In genomic region chr2:240819404-240820013, GRCh38 we compare ENCODE assay signal across 10 cellular contexts. TPM values are rescaled to one million over a fixed set of nuclear protein-coding genes. Genes with fewer than 3 reads are reported as not detected.
DNase-seq lines count a peak whose midpoint lies in the region; ATAC-seq and TF ChIP-seq lines count a peak whose summit lies in the region.
"Had no signal": no experiment of that assay in that cellular context is flagged by ENCODE, and none has a peak within 500 bp of the region (broad histone marks: within the 10 kb centered on the region; RNA-seq: fewer than 3 reads in every experiment).

No MANE protein-coding gene starts in this region.

- WGBS in mesodermal cell (ENCODE audit: insufficient coverage in 2 of 2), 2 experiments: 0% methylated on average over 17 to 30 of the region's 61 CpGs

- ATAC-seq in Right ventricle myocardium inferior: no peak
- ATAC-seq in GM18870 (IDR thresholded peaks at IDR 0.05; ENCODE audit: unreplicated experiment): no peak

- H3K36me3 ChIP-seq in mesodermal cell (ENCODE audit: control insufficient read depth, insufficient read depth, low read length): no peaks in the 10 kb centered on the region
- H3K36me3 ChIP-seq: ovary had no signal

- intact Hi-C loops in Right ventricle myocardium inferior (cut with DNase I) (no loop called here), cardiac septum (cut with DNase I) (no loop called here)

- H3K4me3 ChIP-seq in mesodermal cell (ENCODE audit: extremely low read depth, insufficient read depth, low read length, poor library complexity, severe bottlenecking): peak overlapping the region; percentile 47
- H3K4me3 ChIP-seq: ovary had no signal

- TF ChIP-seq POLR2A in erythroblast (IDR thresholded peaks at IDR 0.05; ENCODE audit: low read length): no peak

- no peak overlapping the region for H3K27ac ChIP-seq in mesodermal cell (ENCODE audit: low read depth, low read length, severe bottlenecking)
- H3K27ac ChIP-seq: ovary had no signal

- DNase-seq in Right ventricle myocardium inferior (ENCODE audit: missing footprints): peak; percentile 45
- DNase-seq in cardiac septum (ENCODE audit: low spot score): no peak
- peak; percentile 58 for DNase-seq in cerebellum (ENCODE audit: low spot score)
- DNase-seq in activated CD4-positive, CD25-positive, alpha-beta regulatory T cell (lab: John Stamatoyannopoulos, UW): no peak
- DNase-seq in erythroblast (lab: John Stamatoyannopoulos, UW): no peak
- no peak for DNase-seq in NCI-H1694 (lab: John Stamatoyannopoulos, UW)

- peaks cover 6% of the 10 kb centered on the region for H3K9me3 ChIP-seq in mesodermal cell (ENCODE audit: control insufficient read depth, low read length)

- H3K4me1 ChIP-seq in mesodermal cell (ENCODE audit: control insufficient read depth, insufficient read depth, low read length, poor library complexity, severe bottlenecking): peaks cover 3% of the 10 kb centered on the region

RNA-seq across cellular contexts. Expression of gene KIF1A, which starts 0.5 kb away (rescaled TPM):
- total RNA-seq in Right ventricle myocardium inferior (1.5 TPM), cardiac septum (10.2 TPM), cerebellum (217 TPM)
- 4.6 TPM for polyA plus RNA-seq in mesodermal cell (2013, experiment 1 of 2)
- 4.6 TPM for polyA plus RNA-seq in mesodermal cell (2013, experiment 2 of 2)

RNA-seq across cellular contexts. Expression of gene AGXT, which starts 49.1 kb away (rescaled TPM):
- not detected for total RNA-seq in Right ventricle myocardium inferior
- total RNA-seq in cardiac septum: not detected
- not detected for total RNA-seq in cerebellum
- polyA plus RNA-seq in mesodermal cell (2013, experiment 1 of 2): not detected
- polyA plus RNA-seq in mesodermal cell (2013, experiment 2 of 2): not detected
- total RNA-seq: activated CD8-positive, alpha-beta memory T cell treated with anti-CD3 and anti-CD28 coated beads for 36 hours had no signal

Comparison
In these comparisons a context has a peak if more than half of its experiments do, and no peak if none do; other contexts are left out.
1. DNase-seq: peak in Right ventricle myocardium inferior (single experiment) and cerebellum (single experiment); none in cardiac septum (single experiment), activated CD4-positive, CD25-positive, alpha-beta regulatory T cell (0 of 4), erythroblast (0 of 2) and NCI-H1694 (single experiment).
2. RNA of gene KIF1A, which starts 0.5 kb away (total RNA-seq): 217 TPM in cerebellum (single experiment); 10.2 TPM in cardiac septum (single experiment) and 1.5 TPM in Right ventricle myocardium inferior (single experiment); every median in the first group is over 10 times any median in the second.